In the genomic region with DNA sequence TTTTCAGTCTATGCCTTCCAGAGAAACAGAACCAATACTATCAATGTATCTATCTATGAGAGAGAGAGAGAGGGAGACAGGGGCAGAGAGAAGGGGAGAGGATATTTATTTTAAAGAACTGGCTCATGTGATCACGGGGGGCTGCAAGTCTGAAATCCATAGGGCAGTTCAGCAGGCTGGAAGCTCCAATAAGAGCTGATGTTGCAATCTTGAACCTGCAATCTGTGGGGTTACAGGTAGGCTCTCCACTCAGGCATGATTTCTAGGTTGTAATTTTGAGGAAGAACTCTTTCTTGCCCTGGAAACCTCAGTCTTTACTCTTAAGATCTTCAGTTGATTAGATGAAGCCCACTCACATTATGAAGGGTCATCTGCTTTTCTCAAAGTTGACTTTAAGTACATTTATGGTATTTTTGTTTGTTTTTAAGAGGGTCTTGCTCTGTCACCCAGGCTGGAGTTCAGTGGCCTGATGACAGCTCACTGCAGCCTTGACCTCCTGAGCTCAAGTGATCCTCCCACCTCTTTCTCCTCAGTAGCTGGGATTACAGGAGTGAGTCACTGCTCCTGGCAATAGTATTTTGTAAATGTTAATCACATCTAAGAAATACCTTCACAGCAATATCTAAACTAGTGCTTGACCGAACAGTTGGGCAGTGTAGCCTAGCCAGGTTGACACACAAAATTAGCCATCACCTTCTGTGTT, we compare ENCODE assay signal across 1 cellular context.
TF ChIP-seq lines count a peak whose summit lies in the region.

No MANE protein-coding gene starts in this region.

TF ChIP-seq in HepG2, 621 proteins besides CTCF, POLR2A, EP300 and RAD21:
- TF ChIP-seq NR2F1 (CRISPR knock-in tag; IDR thresholded peaks at IDR 0.05) (peak in 1 of 2 experiments; percentile 76; a peak in 2 of 4 replicates), MAFK (conservative IDR thresholded peaks at IDR 0.05 in 1 of 2, IDR thresholded peaks at IDR 0.05 in 1 of 2; ENCODE audit: low read length in 2 of 2) (peak; percentile 55 to 64; a peak in 3 of 4 replicates), MIXL1 (CRISPR knock-in tag; IDR thresholded peaks at IDR 0.05) (no peak), NR2F6 (IDR thresholded peaks at IDR 0.05) (peak; percentile 45; the same call in 1 of the 2 replicates), NR2F6 (CRISPR knock-in tag; IDR thresholded peaks at IDR 0.05) (no peak), RARA (CRISPR knock-in tag; IDR thresholded peaks at IDR 0.05) (0 out of 2 replicates have a peak, but pooled peaks have one; percentile 26), SALL1 (CRISPR knock-in tag; IDR thresholded peaks at IDR 0.05) (0 out of 2 replicates have a peak, but pooled peaks have one; percentile 25), FOSL2 (CRISPR knock-in tag; IDR thresholded peaks at IDR 0.05) (peak; percentile 70), CEBPB (IDR thresholded peaks at IDR 0.05; ENCODE audit: borderline replicate concordance, low read depth, low read length) (peak; percentile 67), MBD4 (IDR thresholded peaks at IDR 0.05; ENCODE audit: borderline replicate concordance, low read length) (no peak), ZNF546 (CRISPR knock-in tag; conservative IDR thresholded peaks at IDR 0.05) (no peak)
